ENCODE assay signal across 9 cellular contexts in the genomic region with DNA sequence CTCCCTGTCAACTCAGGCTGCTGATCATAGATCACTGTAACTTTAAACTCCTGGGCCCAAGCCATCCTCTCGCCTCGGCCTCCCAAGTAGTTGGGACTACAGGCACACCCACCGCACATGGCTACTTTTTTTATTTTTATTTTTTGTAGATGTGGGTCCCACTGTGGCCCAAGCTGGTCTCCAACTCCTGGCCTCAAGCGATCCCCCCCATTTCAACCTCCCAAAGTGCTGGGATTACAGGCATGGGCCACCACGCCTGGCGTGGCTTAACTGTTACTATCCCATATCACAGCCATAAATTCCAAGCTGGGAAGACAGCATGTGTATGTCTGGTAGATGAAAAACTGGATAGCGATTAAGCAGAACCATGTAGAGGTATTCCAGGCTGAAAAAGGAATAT. TPM values are rescaled to one million over a fixed set of nuclear protein-coding genes. Genes with fewer than 3 reads are reported as not detected.
DNase-seq lines count a peak whose midpoint lies in the region; ATAC-seq and TF ChIP-seq lines count a peak whose summit lies in the region.
"Had no signal": no experiment of that assay in that cellular context is flagged by ENCODE, and none has a peak within 500 bp of the region (broad histone marks: within the 10 kb centered on the region; RNA-seq: fewer than 3 reads in every experiment).

No MANE protein-coding gene starts in this region.

- WGBS in mesenchymal stem cell, result no CpG with 5 or more reads among the region's 7 CpGs

- no peaks in the 10 kb centered on the region for H3K9me3 ChIP-seq in cardiac muscle cell (ENCODE audit: low read depth)
- no peaks in the 10 kb centered on the region for H3K9me3 ChIP-seq in mesenchymal stem cell (ENCODE audit: control insufficient read depth, low read length)
- no peaks in the 10 kb centered on the region for H3K9me3 ChIP-seq in upper lobe of right lung

- H4K91ac ChIP-seq in mesenchymal stem cell (ENCODE audit: low read length), result no peak overlapping the region

- no peak overlapping the region for H3K18ac ChIP-seq in mesenchymal stem cell (ENCODE audit: low read depth in 1 of 2, low read length in 2 of 2)

- no peak overlapping the region for H2BK120ac ChIP-seq in mesenchymal stem cell (ENCODE audit: low read depth, low read length)

- peak overlapping the region; percentile 94 for H3K9ac ChIP-seq in mesenchymal stem cell (ENCODE audit: low read length)

- no peak overlapping the region for H2AK5ac ChIP-seq in mesenchymal stem cell (ENCODE audit: low read length, severe bottlenecking)

- no peak for TF ChIP-seq CTCF in cardiac muscle cell (IDR thresholded peaks at IDR 0.05; ENCODE audit: low read depth, low read length)
- no peak for TF ChIP-seq CTCF in astrocyte of the cerebellum (IDR thresholded peaks at IDR 0.05; ENCODE audit: low read depth, low read length, missing control alignments)
- TF ChIP-seq CTCF in upper lobe of right lung (IDR thresholded peaks at IDR 0.05), result no peak

- no peak overlapping the region for H4K8ac ChIP-seq in mesenchymal stem cell (ENCODE audit: low read length)

- H3K36me3 ChIP-seq in cardiac muscle cell (no peaks in the 10 kb centered on the region), mesenchymal stem cell (ENCODE audit: control insufficient read depth in 1 of 2, insufficient read depth in 2 of 2, low read depth in 1 of 2, low read length in 2 of 2) (peaks cover 20 to 24% of the 10 kb centered on the region in 2 experiments), upper lobe of right lung (no peaks in the 10 kb centered on the region)

- H3K4me2 ChIP-seq in mesenchymal stem cell (ENCODE audit: low read length, poor library complexity, severe bottlenecking), result peak overlapping the region; percentile 72

- intact Hi-C loops in Right ventricle myocardium superior (cut with DNase I), result no loop called here
- intact Hi-C loops in upper lobe of right lung (cut with DNase I), result no loop called here

- peak overlapping the region; percentile 89 for H3K4me3 ChIP-seq in cardiac muscle cell
- H3K4me3 ChIP-seq in astrocyte of the cerebellum (ENCODE audit: low read depth, low read length), result peak overlapping the region; percentile 98
- peak overlapping the region in 1 of 2 experiments; percentile 90 for H3K4me3 ChIP-seq in mesenchymal stem cell (ENCODE audit: insufficient read depth in 1 of 2, low read depth in 1 of 2, low read length in 2 of 2)
- peak overlapping the region; percentile 70 for H3K4me3 ChIP-seq in upper lobe of right lung

- H2AFZ ChIP-seq in mesenchymal stem cell (ENCODE audit: low read depth, low read length), result no peak overlapping the region

- no peak overlapping the region for H2BK15ac ChIP-seq in mesenchymal stem cell (ENCODE audit: low read depth, poor library complexity, severe bottlenecking)

- H2BK12ac ChIP-seq in mesenchymal stem cell (ENCODE audit: low read length in 2 of 2), result no peak overlapping the region

- ATAC-seq in Right ventricle myocardium superior (ENCODE audit: poor library complexity), result no peak
- ATAC-seq in upper lobe of right lung, result no peak
- no peak for ATAC-seq in GM21447 (IDR thresholded peaks at IDR 0.05; ENCODE audit: unreplicated experiment)

- no peak overlapping the region for H3K4ac ChIP-seq in mesenchymal stem cell (ENCODE audit: low read depth in 1 of 2, low read length in 2 of 2)

- no peak overlapping the region for H2BK5ac ChIP-seq in mesenchymal stem cell (ENCODE audit: low read depth, low read length, poor library complexity, severe bottlenecking)

- H3K79me1 ChIP-seq in mesenchymal stem cell (replicated peaks; ENCODE audit: low read length, poor library complexity, severe bottlenecking), result peaks cover 23% of the 10 kb centered on the region

- no peak overlapping the region for H3K27ac ChIP-seq in cardiac muscle cell
- H3K27ac ChIP-seq in mesenchymal stem cell (ENCODE audit: low read length, poor library complexity, severe bottlenecking), result no peak overlapping the region
- H3K27ac ChIP-seq in upper lobe of right lung, result no peak overlapping the region

- H3K4me1 ChIP-seq in cardiac muscle cell (ENCODE audit: low read depth), result no peaks in the 10 kb centered on the region
- peaks cover 28% of the 10 kb centered on the region for H3K4me1 ChIP-seq in mesenchymal stem cell (ENCODE audit: control insufficient read depth, insufficient read depth, low read depth, low read length)
- peaks cover 20% of the 10 kb centered on the region for H3K4me1 ChIP-seq in upper lobe of right lung

- peaks cover 9% of the 10 kb centered on the region for H3K27me3 ChIP-seq in cardiac muscle cell
- peaks cover 0 to 4% of the 10 kb centered on the region in 2 experiments for H3K27me3 ChIP-seq in mesenchymal stem cell (ENCODE audit: control insufficient read depth in 1 of 2, insufficient read depth in 1 of 2, low read length in 2 of 2)
- H3K27me3 ChIP-seq in upper lobe of right lung, result no peaks in the 10 kb centered on the region

- no peak overlapping the region for H3K14ac ChIP-seq in mesenchymal stem cell (ENCODE audit: low read length in 2 of 2)

- no peak overlapping the region for H3K23ac ChIP-seq in mesenchymal stem cell (ENCODE audit: low read length in 2 of 2)

- in situ Hi-C loops in astrocyte of the cerebellum (cut with HindIII; ENCODE audit: low sequenced_read_pairs), result no loop called here

- DNase-seq in cardiac muscle cell (ENCODE audit: low read depth in 1 of 2, low spot score in 1 of 2) (no peak), Right ventricle myocardium superior (no peak), astrocyte of the cerebellum (ENCODE audit: low read depth) (no peak), mesenchymal stem cell (no peak), upper lobe of right lung (no peak), dermis blood vessel endothelial cell (no peak), hypothalamus (lab: John Stamatoyannopoulos, UW) (no peak)
- DNase-seq: DMS79 treated with DMSO at 0.1 percent for 48 hours had no signal

RNA-seq across cellular contexts. Expression of gene HDAC3, which starts 1.0 kb away (rescaled TPM):
- total RNA-seq in cardiac muscle cell (64.7 and 78.3 TPM in 2 replicates), Right ventricle myocardium superior (29.1 TPM), upper lobe of right lung (42.1 TPM), dermis blood vessel endothelial cell (43.7 and 45.0 TPM in 2 replicates)
- 112 and 117 TPM in 2 replicates for polyA plus RNA-seq in cardiac muscle cell
- polyA plus RNA-seq in mesenchymal stem cell (2013, experiment 1 of 2), result 42.8 TPM
- polyA plus RNA-seq in mesenchymal stem cell (2013, experiment 2 of 2), result 42.2 TPM

RNA-seq across cellular contexts. Expression of gene RELL2, which starts 1.2 kb away (rescaled TPM):
- total RNA-seq in cardiac muscle cell (1.8 and 3.6 TPM in 2 replicates), Right ventricle myocardium superior (0.86 TPM), upper lobe of right lung (6.1 TPM), dermis blood vessel endothelial cell (3.9 and 9.9 TPM in 2 replicates)
- 2.3 TPM in 1 of 2 replicates, not detected in the other for polyA plus RNA-seq in cardiac muscle cell
- polyA plus RNA-seq in mesenchymal stem cell (2013, experiment 1 of 2), result 4.3 TPM
- 4.2 TPM for polyA plus RNA-seq in mesenchymal stem cell (2013, experiment 2 of 2)

RNA-seq across cellular contexts. Expression of gene FCHSD1, which starts 15.6 kb away (rescaled TPM):
- total RNA-seq in cardiac muscle cell (9.8 and 24.9 TPM in 2 replicates), Right ventricle myocardium superior (2.6 TPM), upper lobe of right lung (13.6 TPM), dermis blood vessel endothelial cell (20.9 and 24.0 TPM in 2 replicates)
- polyA plus RNA-seq in cardiac muscle cell, result 7.8 and 13.0 TPM in 2 replicates
- polyA plus RNA-seq in mesenchymal stem cell (2013, experiment 1 of 2), result 17.4 TPM
- 17.0 TPM for polyA plus RNA-seq in mesenchymal stem cell (2013, experiment 2 of 2)

RNA-seq across cellular contexts. Expression of gene DIAPH1, which starts 16.8 kb away (rescaled TPM):
- total RNA-seq in cardiac muscle cell (17.1 and 24.4 TPM in 2 replicates), Right ventricle myocardium superior (32.0 TPM), upper lobe of right lung (118 TPM), dermis blood vessel endothelial cell (42.2 and 91.9 TPM in 2 replicates)
- 24.0 and 31.0 TPM in 2 replicates for polyA plus RNA-seq in cardiac muscle cell
- polyA plus RNA-seq in mesenchymal stem cell (2013, experiment 1 of 2), result 20.3 TPM
- 19.1 TPM for polyA plus RNA-seq in mesenchymal stem cell (2013, experiment 2 of 2)

RNA-seq across cellular contexts. Expression of gene ARAP3, which starts 46.4 kb away (rescaled TPM):
- total RNA-seq in cardiac muscle cell (1.5 and 1.6 TPM in 2 replicates), Right ventricle myocardium superior (12.5 TPM), upper lobe of right lung (42.4 TPM), dermis blood vessel endothelial cell (46.1 and 65.8 TPM in 2 replicates)
- polyA plus RNA-seq in cardiac muscle cell, result 0.59 and 1.4 TPM in 2 replicates
- 6.8 TPM for polyA plus RNA-seq in mesenchymal stem cell (2013, experiment 1 of 2)
- 6.3 TPM for polyA plus RNA-seq in mesenchymal stem cell (2013, experiment 2 of 2)
